In the genomic region with DNA sequence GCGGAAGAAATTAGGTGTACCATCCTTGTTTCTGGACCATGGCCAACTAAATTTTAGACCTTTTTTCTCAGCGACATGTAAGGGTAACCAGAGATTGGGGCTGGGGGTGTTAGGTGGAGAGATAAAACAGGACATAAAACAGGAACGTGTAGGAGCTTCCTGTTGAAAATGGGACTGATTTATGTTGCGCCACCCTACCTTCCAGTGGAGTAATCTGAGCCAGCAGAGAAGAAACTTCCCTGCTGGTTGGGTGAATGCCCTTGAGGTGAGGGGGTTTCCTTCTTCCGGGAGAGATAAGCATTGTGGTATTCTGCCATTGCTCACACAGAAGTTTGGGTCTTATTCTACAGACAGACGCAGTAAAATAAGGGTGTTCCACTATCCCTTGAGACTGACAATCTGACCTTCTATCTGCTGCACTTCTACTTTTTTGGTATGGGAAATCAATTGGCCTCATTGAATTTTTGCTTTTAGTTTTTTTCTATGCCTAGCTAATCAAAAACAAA, we compare ENCODE assay signal across 1 cellular context.
TF ChIP-seq lines count a peak whose summit lies in the region.

No MANE protein-coding gene starts in this region.

TF ChIP-seq in GM23338, 12 proteins besides CTCF, POLR2A, EP300 and RAD21 (continued from another document):
- TF ChIP-seq, protein P1, sequence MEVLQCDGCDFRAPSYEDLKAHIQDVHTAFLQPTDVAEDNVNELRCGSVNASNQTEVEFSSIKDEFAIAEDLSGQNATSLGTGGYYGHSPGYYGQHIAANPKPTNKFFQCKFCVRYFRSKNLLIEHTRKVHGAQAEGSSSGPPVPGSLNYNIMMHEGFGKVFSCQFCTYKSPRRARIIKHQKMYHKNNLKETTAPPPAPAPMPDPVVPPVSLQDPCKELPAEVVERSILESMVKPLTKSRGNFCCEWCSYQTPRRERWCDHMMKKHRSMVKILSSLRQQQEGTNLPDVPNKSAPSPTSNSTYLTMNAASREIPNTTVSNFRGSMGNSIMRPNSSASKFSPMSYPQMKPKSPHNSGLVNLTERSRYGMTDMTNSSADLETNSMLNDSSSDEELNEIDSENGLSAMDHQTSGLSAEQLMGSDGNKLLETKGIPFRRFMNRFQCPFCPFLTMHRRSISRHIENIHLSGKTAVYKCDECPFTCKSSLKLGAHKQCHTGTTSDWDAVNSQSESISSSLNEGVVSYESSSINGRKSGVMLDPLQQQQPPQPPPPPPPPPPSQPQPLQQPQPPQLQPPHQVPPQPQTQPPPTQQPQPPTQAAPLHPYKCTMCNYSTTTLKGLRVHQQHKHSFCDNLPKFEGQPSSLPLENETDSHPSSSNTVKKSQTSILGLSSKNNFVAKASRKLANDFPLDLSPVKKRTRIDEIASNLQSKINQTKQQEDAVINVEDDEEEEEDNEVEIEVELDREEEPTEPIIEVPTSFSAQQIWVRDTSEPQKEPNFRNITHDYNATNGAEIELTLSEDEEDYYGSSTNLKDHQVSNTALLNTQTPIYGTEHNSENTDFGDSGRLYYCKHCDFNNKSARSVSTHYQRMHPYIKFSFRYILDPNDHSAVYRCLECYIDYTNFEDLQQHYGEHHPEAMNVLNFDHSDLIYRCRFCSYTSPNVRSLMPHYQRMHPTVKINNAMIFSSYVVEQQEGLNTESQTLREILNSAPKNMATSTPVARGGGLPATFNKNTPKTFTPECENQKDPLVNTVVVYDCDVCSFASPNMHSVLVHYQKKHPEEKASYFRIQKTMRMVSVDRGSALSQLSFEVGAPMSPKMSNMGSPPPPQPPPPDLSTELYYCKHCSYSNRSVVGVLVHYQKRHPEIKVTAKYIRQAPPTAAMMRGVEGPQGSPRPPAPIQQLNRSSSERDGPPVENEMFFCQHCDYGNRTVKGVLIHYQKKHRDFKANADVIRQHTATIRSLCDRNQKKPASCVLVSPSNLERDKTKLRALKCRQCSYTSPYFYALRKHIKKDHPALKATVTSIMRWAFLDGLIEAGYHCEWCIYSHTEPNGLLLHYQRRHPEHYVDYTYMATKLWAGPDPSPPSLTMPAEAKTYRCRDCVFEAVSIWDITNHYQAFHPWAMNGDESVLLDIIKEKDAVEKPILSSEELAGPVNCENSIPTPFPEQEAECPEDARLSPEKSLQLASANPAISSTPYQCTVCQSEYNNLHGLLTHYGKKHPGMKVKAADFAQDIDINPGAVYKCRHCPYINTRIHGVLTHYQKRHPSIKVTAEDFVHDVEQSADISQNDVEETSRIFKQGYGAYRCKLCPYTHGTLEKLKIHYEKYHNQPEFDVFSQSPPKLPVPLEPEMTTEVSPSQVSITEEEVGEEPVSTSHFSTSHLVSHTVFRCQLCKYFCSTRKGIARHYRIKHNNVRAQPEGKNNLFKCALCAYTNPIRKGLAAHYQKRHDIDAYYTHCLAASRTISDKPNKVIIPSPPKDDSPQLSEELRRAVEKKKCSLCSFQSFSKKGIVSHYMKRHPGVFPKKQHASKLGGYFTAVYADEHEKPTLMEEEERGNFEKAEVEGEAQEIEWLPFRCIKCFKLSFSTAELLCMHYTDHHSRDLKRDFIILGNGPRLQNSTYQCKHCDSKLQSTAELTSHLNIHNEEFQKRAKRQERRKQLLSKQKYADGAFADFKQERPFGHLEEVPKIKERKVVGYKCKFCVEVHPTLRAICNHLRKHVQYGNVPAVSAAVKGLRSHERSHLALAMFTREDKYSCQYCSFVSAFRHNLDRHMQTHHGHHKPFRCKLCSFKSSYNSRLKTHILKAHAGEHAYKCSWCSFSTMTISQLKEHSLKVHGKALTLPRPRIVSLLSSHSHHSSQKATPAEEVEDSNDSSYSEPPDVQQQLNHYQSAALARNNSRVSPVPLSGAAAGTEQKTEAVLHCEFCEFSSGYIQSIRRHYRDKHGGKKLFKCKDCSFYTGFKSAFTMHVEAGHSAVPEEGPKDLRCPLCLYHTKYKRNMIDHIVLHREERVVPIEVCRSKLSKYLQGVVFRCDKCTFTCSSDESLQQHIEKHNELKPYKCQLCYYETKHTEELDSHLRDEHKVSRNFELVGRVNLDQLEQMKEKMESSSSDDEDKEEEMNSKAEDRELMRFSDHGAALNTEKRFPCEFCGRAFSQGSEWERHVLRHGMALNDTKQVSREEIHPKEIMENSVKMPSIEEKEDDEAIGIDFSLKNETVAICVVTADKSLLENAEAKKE (CRISPR knock-in tag; IDR thresholded peaks at IDR 0.05) = no peak
- no peak for TF ChIP-seq ZNF331 (CRISPR knock-in tag; IDR thresholded peaks at IDR 0.05; ENCODE audit: low read depth)
- TF ChIP-seq NANOG (IDR thresholded peaks at IDR 0.05; ENCODE audit: borderline replicate concordance) = no peak
- no peak for TF ChIP-seq EZH2phosphoT487 (IDR thresholded peaks at IDR 0.05; ENCODE audit: unreplicated experiment)
- no peak for TF ChIP-seq CREB1 (CRISPR knock-in tag; IDR thresholded peaks at IDR 0.05; ENCODE audit: low read depth)
TF ChIP-seq in GM23338: peak in this region for 0.
